In genomic region chr7:74206589-74207120, GRCh38 we compare ENCODE assay signal across 8 cellular contexts. TPM values are rescaled to one million over a fixed set of nuclear protein-coding genes. Genes with fewer than 3 reads are reported as not detected.
A peak's percentile ranks its signal among the peaks of the same experiment; 100 is the strongest.
DNase-seq lines count a peak whose midpoint lies in the region; ATAC-seq and TF ChIP-seq lines count a peak whose summit lies in the region.

No MANE protein-coding gene starts in this region.

- 10 to 11% methylated on average over 19 to 23 of the region's 23 CpGs for WGBS in GM23248 (ENCODE audit: low coverage in 1 of 2, low lambda C conversion rate in 2 of 2, missing lambda C conversion rate in 2 of 2), 2 experiments

- in situ Hi-C loops in GM23248 (cut with MboI): no loop called here

- H3K4me3 Mint-ChIP-seq in central memory CD8-positive, alpha-beta T cell: peak overlapping the region; percentile 25

- no peaks in the 10 kb centered on the region for H3K36me3 ChIP-seq in GM23248 (ENCODE audit: low read depth)

- H3K9me2 ChIP-seq in GM23248 (ENCODE audit: insufficient read depth): no peaks in the 10 kb centered on the region

- ATAC-seq in central memory CD8-positive, alpha-beta T cell (replicated peaks; ENCODE audit: extremely low read depth, poor library complexity, severe bottlenecking): peak; percentile 60
- ATAC-seq in GM21717 (IDR thresholded peaks at IDR 0.05; ENCODE audit: unreplicated experiment): no peak

- no peaks in the 10 kb centered on the region for H3K27me3 Mint-ChIP-seq in central memory CD8-positive, alpha-beta T cell

- no peak overlapping the region for H3K27ac ChIP-seq in C4-2B
- H3K27ac ChIP-seq in GM23248: no peak overlapping the region

- no peaks in the 10 kb centered on the region for H3F3A ChIP-seq in GM23248 (ENCODE audit: insufficient read depth)

- peak overlapping the region; percentile 71 for H3K4me3 ChIP-seq in GM23248

- no peaks in the 10 kb centered on the region for H3K9me3 ChIP-seq in GM23248 (ENCODE audit: low read depth)

- peak overlapping the region; percentile 86 for H2AFZ ChIP-seq in GM23248

- no peaks in the 10 kb centered on the region for H3K79me2 ChIP-seq in GM23248 (ENCODE audit: insufficient read depth)

- no peaks in the 10 kb centered on the region for H4K20me1 ChIP-seq in GM23248 (ENCODE audit: insufficient read depth)

- DNase-seq in GM23248 (peak; percentile 81), NCI-H2171 treated with DMSO at 0.1 percent for 48 hours (lab: John Stamatoyannopoulos, UW) (peak; percentile 56), kidney tubule cell (ENCODE audit: low spot score) (peak; percentile 79)
- DNase-seq in activated CD4-positive, alpha-beta T cell treated with anti-CD3 and anti-CD28 coated beads for 24 hours (ENCODE audit: low read depth in 2 of 2): peak; percentile 74 to 79
- DNase-seq in central memory CD8-positive, alpha-beta T cell (ENCODE audit: low spot score in 2 of 2): peak; percentile 62 to 85
- DNase-seq in stimulated activated CD4-positive, alpha-beta T cell treated with anti-CD3 and anti-CD28 coated beads, Interleukin-1b, Interleukin-23, amount 100 ng/mL, for 48 hours: peak; percentile 71

- H3K4me1 Mint-ChIP-seq in central memory CD8-positive, alpha-beta T cell: peaks cover 21% of the 10 kb centered on the region

- peaks cover 6% of the 10 kb centered on the region for H3K4me1 ChIP-seq in GM23248 (ENCODE audit: insufficient read depth)

- peak overlapping the region; percentile 64 for H3K27ac Mint-ChIP-seq in central memory CD8-positive, alpha-beta T cell (ENCODE audit: low read depth)

- peak overlapping the region; percentile 93 for H3K4me2 ChIP-seq in GM23248 (ENCODE audit: unreplicated experiment)

- H3K27me3 ChIP-seq in GM23248 (replicated peaks; ENCODE audit: insufficient read depth): no peaks in the 10 kb centered on the region

- peak; percentile 100 for TF ChIP-seq CTCF in C4-2B (conservative IDR thresholded peaks at IDR 0.05)

- H3K36me3 Mint-ChIP-seq in central memory CD8-positive, alpha-beta T cell (ENCODE audit: insufficient read depth): no peaks in the 10 kb centered on the region

- no peaks in the 10 kb centered on the region for H3K9me3 Mint-ChIP-seq in central memory CD8-positive, alpha-beta T cell

- H3K9ac ChIP-seq in GM23248: peak overlapping the region; percentile 44; the same call in 1 of the 2 replicates

RNA-seq across cellular contexts. Expression of gene LAT2, which starts 3.2 kb away (rescaled TPM):
- total RNA-seq in GM23248 (2014; rRNA removed; shearing (Covaris generic)): 0.97 TPM in 1 of 2 replicates, not detected in the other
- polyA plus RNA-seq in GM23248 (2016; fragmentation: Nextera tagmentation; extraction: Ambion mirVana): 0.60 and 0.73 TPM in 2 replicates

RNA-seq across cellular contexts. Expression of gene EIF4H, which starts 32.5 kb away (rescaled TPM):
- total RNA-seq in GM23248 (2014; rRNA removed; shearing (Covaris generic)): 261 and 305 TPM in 2 replicates
- polyA plus RNA-seq in GM23248 (2016; fragmentation: Nextera tagmentation; extraction: Ambion mirVana): 228 and 235 TPM in 2 replicates

RNA-seq across cellular contexts. Expression of gene RFC2, which starts 47.5 kb away (rescaled TPM):
- total RNA-seq in GM23248 (2014; rRNA removed; shearing (Covaris generic)): 15.9 and 23.1 TPM in 2 replicates
- 33.2 and 34.6 TPM in 2 replicates for polyA plus RNA-seq in GM23248 (2016; fragmentation: Nextera tagmentation; extraction: Ambion mirVana)
